Comparison of ENCODE assay signal across 10 cellular contexts in genomic region chr12:49920241-49920914, GRCh38. TPM values are rescaled to one million over a fixed set of nuclear protein-coding genes. Genes with fewer than 3 reads are reported as not detected.
A peak's percentile ranks its signal among the peaks of the same experiment; 100 is the strongest.
DNase-seq lines count a peak whose midpoint lies in the region; ATAC-seq and TF ChIP-seq lines count a peak whose summit lies in the region.
"Had no signal": no experiment of that assay in that cellular context is flagged by ENCODE, and none has a peak within 500 bp of the region (broad histone marks: within the 10 kb centered on the region; RNA-seq: fewer than 3 reads in every experiment).

No MANE protein-coding gene starts in this region.

- no peaks in the 10 kb centered on the region for H3K9me3 ChIP-seq in heart left ventricle

- H3K4me1 ChIP-seq in heart left ventricle: peaks cover 0 to 28% (median 13%) of the 10 kb centered on the region in 12 donors

- H3K4me3 ChIP-seq in AG10803 (ENCODE audit: low read length): no peak overlapping the region
- no peak overlapping the region for H3K4me3 ChIP-seq in heart left ventricle

- TF ChIP-seq POLR2A in heart left ventricle (IDR thresholded peaks at IDR 0.05): no peak

- TF ChIP-seq CTCF in AG10803 (conservative IDR thresholded peaks at IDR 0.05; ENCODE audit: low read length): no peak
- TF ChIP-seq CTCF in heart left ventricle (IDR thresholded peaks at IDR 0.05): no peak
- no peak for TF ChIP-seq CTCF in GM20000 (IDR thresholded peaks at IDR 0.05; ENCODE audit: extremely low read depth, missing control alignments)

- H3K27me3 ChIP-seq in heart left ventricle: peaks cover 0 to 11% (median 0%) of the 10 kb centered on the region in 9 donors

- DNase-seq in AG10803 (ENCODE audit: low read depth): peak; percentile 16
- peak; percentile 56 for DNase-seq in NCI-H226
- peak in 4 of 5 donors; percentile 37 to 60 (median 48) for DNase-seq in heart left ventricle
- DNase-seq in GM20000 (ENCODE audit: low spot score): no peak
- DNase-seq: activated T-cell treated with anti-CD3 and anti-CD28 coated beads, Interleukin-2, amount 50 U/mL, for 4 hours had no signal

- WGBS in heart left ventricle, 4 donors: 58 to 72% (median 68%) methylated on average over 12 of the region's 12 CpGs

- H3K36me3 ChIP-seq in heart left ventricle: no peaks in the 10 kb centered on the region

- H3K27ac ChIP-seq in heart left ventricle: peak overlapping the region in 6 of 12 donors; percentile 12 to 52 (median 33)
- H3K27ac ChIP-seq: VCaP had no signal

- intact Hi-C loops in heart left ventricle (cut with DNase I): no loop called here

- ATAC-seq in heart left ventricle: peak in 3 of 4 donors; percentile 7 to 71 (median 60)
- ATAC-seq in HG03460 (IDR thresholded peaks at IDR 0.05; ENCODE audit: unreplicated experiment): no peak
- no peak for ATAC-seq in GM18519 (IDR thresholded peaks at IDR 0.05; ENCODE audit: low FRiP score, unreplicated experiment)
- ATAC-seq: activated T-cell treated with anti-CD3 and anti-CD28 coated beads, Interleukin-2, amount 50 U/mL, for 4 hours had no signal

RNA-seq across cellular contexts. Expression of gene FAIM2, which starts 16.7 kb away (rescaled TPM):
- total RNA-seq in heart left ventricle: 10 to 100 TPM in 2 of 9 donors, 1 to 10 TPM in 6, under 1 TPM in 1; 0.33 to 15.0 (median 3.2) TPM
- 1 to 10 TPM; 5.0 to 6.0 TPM for polyA plus RNA-seq in heart left ventricle

RNA-seq across cellular contexts. Expression of gene AQP2, which starts 30.2 kb away (rescaled TPM):
- total RNA-seq in heart left ventricle: not detected
- polyA plus RNA-seq in heart left ventricle: not detected
- total RNA-seq: activated T-cell treated with anti-CD3 and anti-CD28 coated beads, Interleukin-2, amount 50 U/mL, for 4 hours; Daoy; NCI-H460 had no signal

RNA-seq across cellular contexts. Expression of gene AQP5, which starts 41.3 kb away (rescaled TPM):
- under 1 TPM in 5 of 9 donors, not detected in 4; 0.20 to 0.63 (median 0.44) TPM for total RNA-seq in heart left ventricle
- polyA plus RNA-seq in heart left ventricle: under 1 TPM; 0.61 to 0.78 TPM
- total RNA-seq: activated T-cell treated with anti-CD3 and anti-CD28 coated beads, Interleukin-2, amount 50 U/mL, for 4 hours; Daoy; NCI-H460 had no signal

RNA-seq across cellular contexts. Expression of gene AQP6, which starts 52.4 kb away (rescaled TPM):
- not detected for total RNA-seq in heart left ventricle
- polyA plus RNA-seq in heart left ventricle: under 1 TPM; 0.04 TPM
- total RNA-seq: activated T-cell treated with anti-CD3 and anti-CD28 coated beads, Interleukin-2, amount 50 U/mL, for 4 hours had no signal

Comparison
In these comparisons a context has a peak if more than half of its experiments do, and no peak if none do; other contexts are left out.
1. ATAC-seq: peak in heart left ventricle (3 of 4); none in HG03460 (single experiment) and GM18519 (single experiment).